19 cellular contexts compared by ENCODE assay signal in genomic region chr3:171293142-171293782, GRCh38.
A peak's percentile ranks its signal among the peaks of the same experiment; 100 is the strongest.
DNase-seq lines count a peak whose midpoint lies in the region; ATAC-seq and TF ChIP-seq lines count a peak whose summit lies in the region.
"Had no signal": no experiment of that assay in that cellular context is flagged by ENCODE, and none has a peak within 500 bp of the region (broad histone marks: within the 10 kb centered on the region; RNA-seq: fewer than 3 reads in every experiment).

No MANE protein-coding gene starts in this region.

- peaks cover 16% of the 10 kb centered on the region for H3K4me1 Mint-ChIP-seq in type B pancreatic cell (ENCODE audit: unreplicated experiment)

- H3K27ac Mint-ChIP-seq in type B pancreatic cell = no peak overlapping the region
- H3K27ac Mint-ChIP-seq: endodermal cell had no signal

- no peak overlapping the region for H3K4me3 Mint-ChIP-seq in type B pancreatic cell
- H3K4me3 Mint-ChIP-seq: endodermal cell had no signal

- ATAC-seq in GM18909 (IDR thresholded peaks at IDR 0.05; ENCODE audit: poor library complexity, unreplicated experiment) = peak; percentile 77
- ATAC-seq in HG02588 (IDR thresholded peaks at IDR 0.05; ENCODE audit: unreplicated experiment) = peak; percentile 58
- ATAC-seq in HG03520 (IDR thresholded peaks at IDR 0.05; ENCODE audit: unreplicated experiment) = peak; percentile 45

- DNase-seq in GM12865 (ENCODE audit: low read depth) = peak; percentile 55
- no peak for DNase-seq in NCI-H345 treated with DMSO at 0.1 percent for 48 hours (lab: John Stamatoyannopoulos, UW; ENCODE audit: unreplicated experiment)
- no peak for DNase-seq in type B pancreatic cell (ENCODE audit: extremely low spot score, unreplicated experiment)
- DNase-seq in T-helper 9 cell = no peak
- DNase-seq in NCI-H748 treated with DMSO at 0.1 percent for 48 hours (lab: John Stamatoyannopoulos, UW) = no peak
- DNase-seq: activated CD4-positive, alpha-beta T cell treated with anti-CD3 and anti-CD28 coated beads for 48 hours; activated effector memory CD4-positive, alpha-beta T cell treated with anti-CD3 and anti-CD28 coated beads, Interleukin-2, amount 50 U/mL, for 16 hours; DMS79 treated with DMSO at 0.1 percent for 48 hours; endodermal cell; foreskin fibroblast; GM23248; mesenchymal stem cell; NCI-H510A; T-helper 1 cell had no signal

- H3K4me3 ChIP-seq in GM12865 (ENCODE audit: low read depth, low read length) = no peak overlapping the region
- H3K4me3 ChIP-seq: breast epithelium, GM23248, skin epidermis had no signal

- no peaks in the 10 kb centered on the region for H3K36me3 Mint-ChIP-seq in type B pancreatic cell

- no peak for TF ChIP-seq CTCF in GM12865 (IDR thresholded peaks at IDR 0.05; ENCODE audit: insufficient read depth, low read depth, low read length, missing control alignments)
- TF ChIP-seq CTCF in type B pancreatic cell (conservative IDR thresholded peaks at IDR 0.05) = no peak

- no peaks in the 10 kb centered on the region for H3K9me3 Mint-ChIP-seq in type B pancreatic cell
- H3K9me3 Mint-ChIP-seq: endodermal cell had no signal

- H3K27me3 Mint-ChIP-seq in type B pancreatic cell = no peaks in the 10 kb centered on the region
